ENCODE assay signal across 8 cellular contexts in genomic region chr13:43874512-43875092, GRCh38. TPM values are rescaled to one million over a fixed set of nuclear protein-coding genes. Genes with fewer than 3 reads are reported as not detected.
DNase-seq lines count a peak whose midpoint lies in the region; ATAC-seq and TF ChIP-seq lines count a peak whose summit lies in the region.

No MANE protein-coding gene starts in this region.

- peak overlapping the region; percentile 8; the same call in 1 of the 2 replicates for H2AFZ ChIP-seq in MM.1S (ENCODE audit: low read length)

- no peak overlapping the region for H3K27ac Mint-ChIP-seq in MCF 10A (ENCODE audit: low read depth, unreplicated experiment)

- peak overlapping the region; percentile 37; the same call in 1 of the 2 replicates for H3K4me2 ChIP-seq in MM.1S (ENCODE audit: low read depth, low read length)

- H3K36me3 ChIP-seq in MM.1S (replicated peaks; ENCODE audit: insufficient read depth, low read length), result no peaks in the 10 kb centered on the region

- ATAC-seq in GM18502 (IDR thresholded peaks at IDR 0.05; ENCODE audit: poor library complexity, unreplicated experiment) (no peak), GM18873 (IDR thresholded peaks at IDR 0.05; ENCODE audit: low FRiP score, unreplicated experiment) (no peak), left colon (no peak)

- peaks cover 15% of the 10 kb centered on the region for H3K4me1 Mint-ChIP-seq in MCF 10A (ENCODE audit: insufficient read depth, unreplicated experiment)

- H3K4me1 ChIP-seq in MM.1S (ENCODE audit: low read length), result peaks cover 14% of the 10 kb centered on the region

- CTCF ChIA-PET in MCF 10A (lab: Yijun Ruan, JAX), result interaction anchor here (0.6 to 1.8 kb wide), 7 partner anchors 10 to 1280 kb away, joined by 3 to 6 read pairs (median 3); no protein-coding TSS in a partner anchor

- no peak overlapping the region for H3K27ac ChIP-seq in MM.1S (ENCODE audit: low read length)

- H3K9me3 Mint-ChIP-seq in MCF 10A (ENCODE audit: unreplicated experiment), result no peaks in the 10 kb centered on the region

- H3K36me3 Mint-ChIP-seq in MCF 10A (ENCODE audit: insufficient read depth, unreplicated experiment), result no peaks in the 10 kb centered on the region

- peak; percentile 31 for TF ChIP-seq CTCF in MM.1S (IDR thresholded peaks at IDR 0.05; ENCODE audit: low read length)
- TF ChIP-seq CTCF in MCF 10A (IDR thresholded peaks at IDR 0.05; ENCODE audit: unreplicated experiment), result peak; percentile 46

- no peaks in the 10 kb centered on the region for H3K79me2 ChIP-seq in MM.1S (ENCODE audit: low read length)

- no peak overlapping the region for H3K4me3 Mint-ChIP-seq in MCF 10A (ENCODE audit: unreplicated experiment)

- peak; percentile 38 for DNase-seq in DMS53 treated with DMSO at 0.1 percent for 48 hours (lab: John Stamatoyannopoulos, UW; ENCODE audit: unreplicated experiment)
- DNase-seq in MM.1S, result peak; percentile 14
- peak; percentile 33 for DNase-seq in MCF 10A (ENCODE audit: unreplicated experiment)
- peak; percentile 69 for DNase-seq in midbrain (lab: John Stamatoyannopoulos, UW)
- DNase-seq in T1000 (lab: John Stamatoyannopoulos, UW), result no peak
- no peak for DNase-seq in left colon

- POLR2A ChIA-PET in MCF 10A (lab: Yijun Ruan, JAX), result no interaction called here

- H3K9me2 ChIP-seq in MM.1S (replicated peaks; ENCODE audit: insufficient read depth, low read length), result no peaks in the 10 kb centered on the region

- H3F3A ChIP-seq in MM.1S (ENCODE audit: insufficient read depth, low read length), result no peaks in the 10 kb centered on the region

- H3K27me3 ChIP-seq in MM.1S (replicated peaks; ENCODE audit: insufficient read depth, low read length), result no peaks in the 10 kb centered on the region

- H4K20me1 ChIP-seq in MM.1S (ENCODE audit: insufficient read depth, low read length), result no peaks in the 10 kb centered on the region

- intact Hi-C loops in MCF 10A (cut with micrococcal nuclease) (loop anchor here (1.0 to 10.0 kb wide), 5 partner anchors 69 to 1212 kb away; no protein-coding TSS in a partner anchor), left colon (cut with DNase I, micrococcal nuclease) (no loop called here)

- H3K9me3 ChIP-seq in MM.1S (replicated peaks; ENCODE audit: insufficient read depth, low read length), result no peaks in the 10 kb centered on the region

- no TSS peak for BruUV-seq in MCF 10A (replicated peaks; lab: Mats Ljungman, UMichigan)

- no peak overlapping the region for H3K4me3 ChIP-seq in MM.1S (ENCODE audit: low read length)

- H3K9ac ChIP-seq in MM.1S (ENCODE audit: low read length), result no peak overlapping the region

- no peaks in the 10 kb centered on the region for H3K27me3 Mint-ChIP-seq in MCF 10A (ENCODE audit: insufficient read depth, unreplicated experiment)

RNA-seq across cellular contexts. Expression of gene CCDC122, which starts 4.9 kb away (rescaled TPM):
- total RNA-seq in MCF 10A (2022) (15.7 and 16.3 TPM in 2 replicates), left colon (1 to 10 TPM; 5.4 to 9.1 TPM)

RNA-seq across cellular contexts. Expression of gene LACC1, which starts 5.1 kb away (rescaled TPM):
- 11.7 and 14.1 TPM in 2 replicates for total RNA-seq in MCF 10A (2022)
- 10 to 100 TPM; 10.8 to 11.9 TPM for total RNA-seq in left colon

Comparison
In these comparisons a context has a peak if more than half of its experiments do, and no peak if none do; other contexts are left out.
1. DNase-seq: peak in DMS53 treated with DMSO at 0.1 percent for 48 hours (single experiment), MM.1S (single experiment), MCF 10A (single experiment) and midbrain (single experiment); none in T1000 (single experiment) and left colon (0 of 2).